Comparison of ENCODE assay signal across 12 cellular contexts in the genomic region with DNA sequence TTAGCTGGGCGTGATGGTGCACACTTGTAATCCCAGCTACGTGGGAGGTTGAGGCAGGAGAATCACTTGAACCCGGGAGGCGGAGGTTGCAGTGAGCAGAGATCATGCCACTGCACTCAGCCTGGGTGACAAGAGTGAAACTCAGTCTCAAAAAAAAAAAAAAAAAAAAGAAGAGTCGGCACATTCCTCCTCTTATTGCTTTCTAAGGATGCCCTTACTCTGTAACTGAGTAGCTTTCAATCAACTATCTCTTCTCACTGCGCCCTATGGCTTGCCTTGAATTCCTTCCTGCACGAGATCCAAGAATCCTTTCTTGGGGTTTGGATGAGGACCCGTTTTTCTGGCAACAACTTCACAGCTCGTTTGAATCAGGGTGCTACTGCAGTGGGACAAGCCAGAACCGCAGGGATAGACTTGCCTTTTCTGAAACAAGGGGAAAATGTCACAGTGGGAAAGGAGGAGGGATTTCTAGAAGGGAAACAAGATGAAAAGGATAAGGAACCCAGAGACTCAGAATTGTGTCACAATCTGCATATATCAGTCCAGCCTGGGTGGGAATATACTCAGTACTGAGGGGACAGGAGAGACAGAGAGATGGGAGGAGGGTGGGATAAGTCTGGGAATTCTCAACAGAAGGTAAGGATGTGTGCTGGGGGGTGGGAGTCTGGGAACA. TPM values are rescaled to one million over a fixed set of nuclear protein-coding genes. Genes with fewer than 3 reads are reported as not detected.
DNase-seq lines count a peak whose midpoint lies in the region; ATAC-seq, FAIRE-seq and TF ChIP-seq lines count a peak whose summit lies in the region.
"Had no signal": no experiment of that assay in that cellular context is flagged by ENCODE, and none has a peak within 500 bp of the region (broad histone marks: within the 10 kb centered on the region; RNA-seq: fewer than 3 reads in every experiment).

No MANE protein-coding gene starts in this region.

- no TSS peak for BruUV-seq in endothelial cell of umbilical vein (replicated peaks; lab: Mats Ljungman, UMichigan)

- H3K36me3 ChIP-seq in ACC112 (ENCODE audit: insufficient read depth, low read length) (no peaks in the 10 kb centered on the region), HUES6 (ENCODE audit: control insufficient read depth, insufficient read depth, low read length) (no peaks in the 10 kb centered on the region), endothelial cell of umbilical vein (ENCODE audit: control insufficient read depth in 2 of 2, extremely low read depth in 1 of 2, insufficient read depth in 2 of 2, low read length in 2 of 2) (no peaks in the 10 kb centered on the region)

- H3K27me3 ChIP-seq in ACC112 (ENCODE audit: insufficient read depth, low read length) (peaks cover 15% of the 10 kb centered on the region), HUES6 (ENCODE audit: control insufficient read depth, insufficient read depth, low read length) (0 out of 2 replicates have a peak, but pooled peaks cover 3% of the 10 kb centered on the region), endothelial cell of umbilical vein (ENCODE audit: control insufficient read depth in 2 of 2, insufficient read depth in 2 of 2, low read length in 2 of 2) (no peaks in the 10 kb centered on the region)

- peaks cover 30% of the 10 kb centered on the region for H3K4me1 Mint-ChIP-seq in neural crest cell

- dilution Hi-C loops in endothelial cell of umbilical vein (cut with MboI; ENCODE audit: extremely low pct_ligation_motif_present, low sequenced_read_pairs) = no loop called here

- H4K20me1 ChIP-seq in endothelial cell of umbilical vein (replicated peaks; ENCODE audit: control insufficient read depth, extremely low read depth, insufficient read depth, low read length) = no peaks in the 10 kb centered on the region

- H3K9me3 ChIP-seq in HUES6 (ENCODE audit: control insufficient read depth, insufficient read depth, low read depth, low read length) (no peaks in the 10 kb centered on the region), endothelial cell of umbilical vein (replicated peaks; ENCODE audit: control insufficient read depth, insufficient read depth, low read length) (no peaks in the 10 kb centered on the region)

- intact Hi-C loops in endothelial cell of umbilical vein (cut with micrococcal nuclease) = loop anchor here (2.0 kb wide), 2 partner anchors 17 to 29 kb away; partner anchors contain the start of genes DDX23 and RND1

- no peaks in the 10 kb centered on the region for H3K9me3 Mint-ChIP-seq in neural crest cell
- H3K9me3 Mint-ChIP-seq: activated T-cell treated with anti-CD3 and anti-CD28 coated beads, Interleukin-2, amount 50 U/mL, for 4 hours had no signal

- H2AFZ ChIP-seq in ACC112 (ENCODE audit: low read length, unreplicated experiment) (peak overlapping the region; percentile 86), endothelial cell of umbilical vein (ENCODE audit: low read depth, low read length) (peak overlapping the region; percentile 88)

- H3K4me3 Mint-ChIP-seq in neural crest cell = peak overlapping the region; percentile 45
- H3K4me3 Mint-ChIP-seq: activated T-cell treated with anti-CD3 and anti-CD28 coated beads, Interleukin-2, amount 50 U/mL, for 4 hours had no signal

- no peaks in the 10 kb centered on the region for H3K9me1 ChIP-seq in endothelial cell of umbilical vein (replicated peaks; ENCODE audit: control insufficient read depth, extremely low read depth, insufficient read depth, low read length)

- CTCF ChIA-PET in endothelial cell of umbilical vein (lab: Charles Lee) = interaction anchor here (1.2 to 6.2 kb wide), 7 partner anchors 9 to 115 kb away, joined by 3 to 80 read pairs (median 4); partner anchors contain the start of genes DDX23 and RND1

- peak overlapping the region; percentile 7 for H3K9ac ChIP-seq in HUES6 (ENCODE audit: low read length)
- peak overlapping the region; percentile 56 for H3K9ac ChIP-seq in endothelial cell of umbilical vein (replicated peaks; ENCODE audit: extremely low read depth, insufficient read depth, low read length)

- no peak overlapping the region for H3K27ac ChIP-seq in ACC112 (ENCODE audit: low read depth, low read length)
- no peak overlapping the region for H3K27ac ChIP-seq in HUES6 (ENCODE audit: low read depth, low read length)
- peak overlapping the region; percentile 81 for H3K27ac ChIP-seq in endothelial cell of umbilical vein (ENCODE audit: insufficient read depth, low read depth, low read length)
- H3K27ac ChIP-seq: RWPE1 had no signal

- H3K4me1 ChIP-seq in ACC112 (ENCODE audit: control insufficient read depth, insufficient read depth, low read length, unreplicated experiment) (peaks cover 4% of the 10 kb centered on the region), HUES6 (ENCODE audit: control insufficient read depth, insufficient read depth, low read length) (peaks cover 30% of the 10 kb centered on the region), endothelial cell of umbilical vein (ENCODE audit: control insufficient read depth, extremely low read depth, insufficient read depth, low read length) (peaks cover 29% of the 10 kb centered on the region)

- H3K27me3 Mint-ChIP-seq in neural crest cell (ENCODE audit: low read depth) = peaks cover 7% of the 10 kb centered on the region

- H3K79me2 ChIP-seq in ACC112 (ENCODE audit: control insufficient read depth, insufficient read depth, low read length, unreplicated experiment) (no peaks in the 10 kb centered on the region), endothelial cell of umbilical vein (ENCODE audit: control insufficient read depth, insufficient read depth, low read length) (no peaks in the 10 kb centered on the region)

- H3K36me3 Mint-ChIP-seq in neural crest cell (ENCODE audit: low read depth) = no peaks in the 10 kb centered on the region

- peak overlapping the region; percentile 7; the same call in 1 of the 2 replicates for H3K4me3 ChIP-seq in ACC112 (ENCODE audit: low read depth, low read length)
- peak overlapping the region; percentile 54 for H3K4me3 ChIP-seq in HUES6 (ENCODE audit: low read depth, low read length)
- peak overlapping the region in 1 of 3 experiments; percentile 47 for H3K4me3 ChIP-seq in endothelial cell of umbilical vein (replicated peaks in 1 of 3; ENCODE audit: insufficient read depth in 1 of 3, low read depth in 1 of 3, low read length in 3 of 3)

- no peak for DNase-seq in endothelial cell of umbilical vein (ENCODE audit: low read depth, low spot score)
- no peak for DNase-seq in neural crest cell (ENCODE audit: low read depth, low spot score)
- no peak for DNase-seq in activated CD4-positive, CD25-positive, alpha-beta regulatory T cell (lab: John Stamatoyannopoulos, UW)
- DNase-seq in NCI-H446 (lab: John Stamatoyannopoulos, UW) = no peak
- DNase-seq: activated T-cell treated with anti-CD3 and anti-CD28 coated beads, Interleukin-2, amount 50 U/mL, for 4 hours had no signal

- H3K4me2 ChIP-seq in endothelial cell of umbilical vein (ENCODE audit: insufficient read depth, low read length) = peak overlapping the region; percentile 44

- POLR2A ChIA-PET in endothelial cell of umbilical vein (lab: Charles Lee) = interaction anchor here (1.5 kb wide), 1 partner anchor 15 kb away, joined by 5 read pairs; no protein-coding TSS in a partner anchor

- peak overlapping the region; percentile 10 for H3K27ac Mint-ChIP-seq in neural crest cell (ENCODE audit: unreplicated experiment)

- FAIRE-seq in endothelial cell of umbilical vein (lab: Jason Lieb, UNC) = no peak
- FAIRE-seq: colon had no signal

- no peak for TF ChIP-seq POLR2A in endothelial cell of umbilical vein (IDR thresholded peaks at IDR 0.05; ENCODE audit: low read depth, low read length)

- ATAC-seq in GM21528 (IDR thresholded peaks at IDR 0.05; ENCODE audit: low FRiP score, unreplicated experiment) = no peak
- no peak for ATAC-seq in HG03045 (IDR thresholded peaks at IDR 0.05; ENCODE audit: unreplicated experiment)
- ATAC-seq: activated T-cell treated with anti-CD3 and anti-CD28 coated beads, Interleukin-2, amount 50 U/mL, for 4 hours had no signal

- no peak for TF ChIP-seq CTCF in endothelial cell of umbilical vein (IDR thresholded peaks at IDR 0.05; ENCODE audit: extremely low read depth in 1 of 2, insufficient read depth in 1 of 2, low read depth in 1 of 2, low read length in 2 of 2)
- no peak for TF ChIP-seq CTCF in neural crest cell (conservative IDR thresholded peaks at IDR 0.05)

TF ChIP-seq in endothelial cell of umbilical vein, 7 proteins besides CTCF, POLR2A, EP300 and RAD21 (continues in another document):
- no peak for TF ChIP-seq POLR2AphosphoS5 (IDR thresholded peaks at IDR 0.05; ENCODE audit: insufficient read depth, low read depth, low read length)

RNA-seq across cellular contexts. Expression of gene RND1, which starts 16.1 kb away (rescaled TPM):
- total RNA-seq in endothelial cell of umbilical vein (4.0 and 4.4 TPM in 2 replicates), neural crest cell (4.2 and 6.1 TPM in 2 replicates)
- 5.2 and 9.9 TPM in 2 replicates for polyA plus RNA-seq in endothelial cell of umbilical vein
- polyA plus RNA-seq in endothelial cell of umbilical vein (2011; cell fraction: cytosol; rRNA removed) = 9.8 and 11.5 TPM in 2 replicates
- 34.0 and 46.2 TPM in 2 replicates for polyA plus RNA-seq in endothelial cell of umbilical vein (2011; cell fraction: nucleus; rRNA removed)
- 10.9 and 17.4 TPM in 2 replicates for polyA plus RNA-seq in endothelial cell of umbilical vein (2012)
- 9.4 and 16.2 TPM in 2 replicates for polyA minus RNA-seq in endothelial cell of umbilical vein
- not detected for polyA minus RNA-seq in endothelial cell of umbilical vein (2011; cell fraction: cytosol; rRNA and poly(A)+ RNA removed)
- polyA minus RNA-seq in endothelial cell of umbilical vein (2011; cell fraction: nucleus; rRNA and poly(A)+ RNA removed) = 21.3 and 21.6 TPM in 2 replicates
- total RNA-seq: LHCN-M2 had no signal

RNA-seq across cellular contexts. Expression of gene DDX23, which starts 29.8 kb away (rescaled TPM):
- total RNA-seq in endothelial cell of umbilical vein (101 and 107 TPM in 2 replicates), neural crest cell (119 and 124 TPM in 2 replicates)
- 47.4 and 56.0 TPM in 2 replicates for polyA plus RNA-seq in endothelial cell of umbilical vein
- 59.5 and 70.1 TPM in 2 replicates for polyA plus RNA-seq in endothelial cell of umbilical vein (2011; cell fraction: cytosol; rRNA removed)
- 228 and 250 TPM in 2 replicates for polyA plus RNA-seq in endothelial cell of umbilical vein (2011; cell fraction: nucleus; rRNA removed)
- 97.9 and 115 TPM in 2 replicates for polyA plus RNA-seq in endothelial cell of umbilical vein (2012)
- polyA minus RNA-seq in endothelial cell of umbilical vein = 81.5 and 115 TPM in 2 replicates
- 37.9 TPM for polyA minus RNA-seq in endothelial cell of umbilical vein (2011; cell fraction: cytosol; rRNA and poly(A)+ RNA removed)
- 49.7 and 67.7 TPM in 2 replicates for polyA minus RNA-seq in endothelial cell of umbilical vein (2011; cell fraction: nucleus; rRNA and poly(A)+ RNA removed)

RNA-seq across cellular contexts. Expression of gene FKBP11, which starts 43.5 kb away (rescaled TPM):
- 78.9 and 81.2 TPM in 2 replicates for total RNA-seq in endothelial cell of umbilical vein
- polyA plus RNA-seq in endothelial cell of umbilical vein = 74.2 and 81.7 TPM in 2 replicates
- polyA plus RNA-seq in endothelial cell of umbilical vein (2011; cell fraction: cytosol; rRNA removed) = 64.0 and 69.3 TPM in 2 replicates
- 111 and 117 TPM in 2 replicates for polyA plus RNA-seq in endothelial cell of umbilical vein (2011; cell fraction: nucleus; rRNA removed)
- polyA plus RNA-seq in endothelial cell of umbilical vein (2012) = 97.3 and 112 TPM in 2 replicates
- 67.9 and 75.2 TPM in 2 replicates for polyA minus RNA-seq in endothelial cell of umbilical vein
- polyA minus RNA-seq in endothelial cell of umbilical vein (2011; cell fraction: cytosol; rRNA and poly(A)+ RNA removed) = 48.5 TPM
- polyA minus RNA-seq in endothelial cell of umbilical vein (2011; cell fraction: nucleus; rRNA and poly(A)+ RNA removed) = 32.5 and 33.9 TPM in 2 replicates
- 15.1 and 18.6 TPM in 2 replicates for total RNA-seq in neural crest cell
